9 cellular contexts compared by ENCODE assay signal in genomic region chr4:185096032-185096653, GRCh38. TPM values are rescaled to one million over a fixed set of nuclear protein-coding genes. Genes with fewer than 3 reads are reported as not detected.
DNase-seq lines count a peak whose midpoint lies in the region; ATAC-seq, FAIRE-seq and TF ChIP-seq lines count a peak whose summit lies in the region.
"Had no signal": no experiment of that assay in that cellular context is flagged by ENCODE, and none has a peak within 500 bp of the region (broad histone marks: within the 10 kb centered on the region; RNA-seq: fewer than 3 reads in every experiment).

No MANE protein-coding gene starts in this region.

- ATAC-seq in HG03460 (IDR thresholded peaks at IDR 0.05; ENCODE audit: unreplicated experiment): no peak

- in situ Hi-C loops in ACHN (cut with HindIII; ENCODE audit: low pct_ligation_motif_present, low pct_unique_long_range_greater_than_20kb, low sequenced_read_pairs) (no loop called here), G401 (cut with HindIII; ENCODE audit: low sequenced_read_pairs) (no loop called here)

- POLR2A ChIA-PET in MCF 10A (lab: Yijun Ruan, JAX): interaction anchor here (1.1 to 1.6 kb wide), 3 partner anchors 51 to 351 kb away, joined by 3 to 4 read pairs (median 4); no protein-coding TSS in a partner anchor

- intact Hi-C loops in MCF 10A (cut with micrococcal nuclease): loop anchor here (1.0 to 10.0 kb wide), 5 partner anchors 57 to 831 kb away; partner anchors contain the start of genes CASP3 and PRIMPOL
- intact Hi-C loops in activated T-helper 2 cell treated with anti-CD3 and anti-CD28 coated beads, Interferon-gamma antibody, Interleukin-2, Interleukin-4, amounts not matched to agents 10 μg/mL and 5 μg/mL and 100 μg/mL, durations not matched to agents 14 hours and 24 hours and 36 hours (cut with micrococcal nuclease): loop anchor here (5.0 kb wide), 1 partner anchor 54 kb away; no protein-coding TSS in a partner anchor

- FAIRE-seq in H54 (lab: Jason Lieb, UNC): no peak

- peak; percentile 52 for TF ChIP-seq CTCF in MCF 10A (IDR thresholded peaks at IDR 0.05; ENCODE audit: unreplicated experiment)

- peak; percentile 30 for DNase-seq in ACHN
- peak; percentile 39 for DNase-seq in G401 (ENCODE audit: low spot score)
- peak; percentile 25 for DNase-seq in NCI-H2171 treated with DMSO at 0.1 percent for 48 hours (lab: John Stamatoyannopoulos, UW)
- peak; percentile 74 for DNase-seq in MCF 10A (ENCODE audit: unreplicated experiment)
- DNase-seq in left kidney (ENCODE audit: low read depth, low spot score): peak; percentile 71
- DNase-seq in activated T-helper 2 cell treated with anti-CD3 and anti-CD28 coated beads, Interferon-gamma antibody, Interleukin-2, Interleukin-4, amounts not matched to agents 10 μg/mL and 5 μg/mL and 100 μg/mL, durations not matched to agents 14 hours and 24 hours and 36 hours (ENCODE audit: low spot score): no peak
- DNase-seq in H54 (ENCODE audit: insufficient read length, low spot score): no peak

- no peak overlapping the region for H3K27ac Mint-ChIP-seq in MCF 10A (ENCODE audit: low read depth, unreplicated experiment)
- H3K27ac Mint-ChIP-seq in activated T-helper 2 cell treated with anti-CD3 and anti-CD28 coated beads, Interferon-gamma antibody, Interleukin-2, Interleukin-4, amounts not matched to agents 10 μg/mL and 5 μg/mL and 100 μg/mL, durations not matched to agents 14 hours and 24 hours and 36 hours: no peak overlapping the region
- H3K27ac Mint-ChIP-seq: dendritic cell treated with granulocyte-macrophage colony-stimulating factor and Interleukin-4, amounts not matched to agents 40 ng/mL and 50 ng/mL, for 4 days had no signal

- no TSS peak for BruUV-seq in MCF 10A (replicated peaks; lab: Mats Ljungman, UMichigan)

- no peaks in the 10 kb centered on the region for H3K36me3 Mint-ChIP-seq in MCF 10A (ENCODE audit: insufficient read depth, unreplicated experiment)
- no peaks in the 10 kb centered on the region for H3K36me3 Mint-ChIP-seq in activated T-helper 2 cell treated with anti-CD3 and anti-CD28 coated beads, Interferon-gamma antibody, Interleukin-2, Interleukin-4, amounts not matched to agents 10 μg/mL and 5 μg/mL and 100 μg/mL, durations not matched to agents 14 hours and 24 hours and 36 hours (ENCODE audit: low read depth)

- CTCF ChIA-PET in MCF 10A (lab: Yijun Ruan, JAX): interaction anchor here (0.6 to 4.9 kb wide), 56 partner anchors 9 to 1413 kb away, joined by 3 to 89 read pairs (median 4); partner anchors contain the start of genes CENPU, HELT and SLC25A4

- no peak for TF ChIP-seq POLR2A in H54 (IDR thresholded peaks at IDR 0.05; ENCODE audit: low read depth, low read length)

- no peak overlapping the region for H3K4me3 Mint-ChIP-seq in MCF 10A (ENCODE audit: unreplicated experiment)
- no peak overlapping the region for H3K4me3 Mint-ChIP-seq in activated T-helper 2 cell treated with anti-CD3 and anti-CD28 coated beads, Interferon-gamma antibody, Interleukin-2, Interleukin-4, amounts not matched to agents 10 μg/mL and 5 μg/mL and 100 μg/mL, durations not matched to agents 14 hours and 24 hours and 36 hours (ENCODE audit: low read depth)
- H3K4me3 Mint-ChIP-seq: dendritic cell treated with granulocyte-macrophage colony-stimulating factor and Interleukin-4, amounts not matched to agents 40 ng/mL and 50 ng/mL, for 4 days had no signal

- H3K4me1 Mint-ChIP-seq in MCF 10A (ENCODE audit: insufficient read depth, unreplicated experiment): no peaks in the 10 kb centered on the region
- no peaks in the 10 kb centered on the region for H3K4me1 Mint-ChIP-seq in activated T-helper 2 cell treated with anti-CD3 and anti-CD28 coated beads, Interferon-gamma antibody, Interleukin-2, Interleukin-4, amounts not matched to agents 10 μg/mL and 5 μg/mL and 100 μg/mL, durations not matched to agents 14 hours and 24 hours and 36 hours (ENCODE audit: low read depth)

- no peaks in the 10 kb centered on the region for H3K9me3 Mint-ChIP-seq in MCF 10A (ENCODE audit: unreplicated experiment)
- H3K9me3 Mint-ChIP-seq in activated T-helper 2 cell treated with anti-CD3 and anti-CD28 coated beads, Interferon-gamma antibody, Interleukin-2, Interleukin-4, amounts not matched to agents 10 μg/mL and 5 μg/mL and 100 μg/mL, durations not matched to agents 14 hours and 24 hours and 36 hours: no peaks in the 10 kb centered on the region
- H3K9me3 Mint-ChIP-seq: dendritic cell treated with granulocyte-macrophage colony-stimulating factor and Interleukin-4, amounts not matched to agents 40 ng/mL and 50 ng/mL, for 4 days had no signal

- no peaks in the 10 kb centered on the region for H3K27me3 Mint-ChIP-seq in MCF 10A (ENCODE audit: insufficient read depth, unreplicated experiment)
- peaks cover 24% of the 10 kb centered on the region for H3K27me3 Mint-ChIP-seq in activated T-helper 2 cell treated with anti-CD3 and anti-CD28 coated beads, Interferon-gamma antibody, Interleukin-2, Interleukin-4, amounts not matched to agents 10 μg/mL and 5 μg/mL and 100 μg/mL, durations not matched to agents 14 hours and 24 hours and 36 hours (ENCODE audit: low read depth)

RNA-seq across cellular contexts. Expression of gene SLC25A4, which starts 46.9 kb away (rescaled TPM):
- 20.6 and 21.2 TPM in 2 replicates for total RNA-seq in G401 (2014; rRNA removed; shearing (Covaris generic))
- total RNA-seq in MCF 10A (2022): 18.8 and 18.9 TPM in 2 replicates
- total RNA-seq in activated T-helper 2 cell treated with anti-CD3 and anti-CD28 coated beads, Interferon-gamma antibody, Interleukin-2, Interleukin-4, amounts not matched to agents 10 μg/mL and 5 μg/mL and 100 μg/mL, durations not matched to agents 14 hours and 24 hours and 36 hours: 5.0 and 6.0 TPM in 2 replicates

Comparison
In these comparisons a context has a peak if more than half of its experiments do, and no peak if none do; other contexts are left out.
1. DNase-seq: peak in ACHN (single experiment), G401 (single experiment), NCI-H2171 treated with DMSO at 0.1 percent for 48 hours (single experiment), MCF 10A (single experiment) and left kidney (single experiment); none in activated T-helper 2 cell treated with anti-CD3 and anti-CD28 coated beads, Interferon-gamma antibody, Interleukin-2, Interleukin-4, amounts not matched to agents 10 μg/mL and 5 μg/mL and 100 μg/mL, durations not matched to agents 14 hours and 24 hours and 36 hours (single experiment) and H54 (single experiment).